ENCODE assay signal across 14 cellular contexts in the genomic region with DNA sequence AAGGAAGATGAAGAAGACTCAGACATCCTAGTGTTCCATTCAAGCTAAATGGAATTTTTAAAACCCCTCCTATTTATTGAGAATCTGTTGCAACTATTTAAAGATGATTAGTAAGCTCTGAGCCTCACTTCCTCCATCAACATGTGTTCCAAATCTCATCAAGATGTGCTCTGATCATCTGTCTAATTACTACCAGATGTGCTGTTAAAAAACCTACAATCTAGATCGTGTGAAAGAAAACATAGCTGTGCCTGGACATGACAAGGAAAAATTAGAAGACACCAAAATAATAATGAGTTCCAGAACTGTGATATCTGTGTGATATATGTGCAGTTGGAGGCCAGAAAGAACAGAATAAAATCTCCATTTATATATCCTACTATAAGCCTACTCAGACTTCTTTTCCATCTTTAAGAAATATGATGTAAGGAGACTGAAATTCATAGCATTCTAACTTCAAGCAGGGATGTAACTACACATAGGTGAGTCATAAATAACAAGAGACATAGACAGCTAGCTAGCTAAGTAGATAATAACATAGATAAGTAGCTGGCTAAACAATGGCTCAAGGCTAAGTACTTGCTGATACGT. TPM values are rescaled to one million over a fixed set of nuclear protein-coding genes. Genes with fewer than 3 reads are reported as not detected.
A peak's percentile ranks its signal among the peaks of the same experiment; 100 is the strongest.
DNase-seq lines count a peak whose midpoint lies in the region; ATAC-seq, FAIRE-seq and TF ChIP-seq lines count a peak whose summit lies in the region.
"Had no signal": no experiment of that assay in that cellular context is flagged by ENCODE, and none has a peak within 500 bp of the region (broad histone marks: within the 10 kb centered on the region; RNA-seq: fewer than 3 reads in every experiment).

No MANE protein-coding gene starts in this region.

- no peak for ATAC-seq in HG02610 (IDR thresholded peaks at IDR 0.05; ENCODE audit: unreplicated experiment)
- ATAC-seq in GM21423 (IDR thresholded peaks at IDR 0.05; ENCODE audit: unreplicated experiment), result no peak
- ATAC-seq: sciatic nerve had no signal

- peaks cover 15% of the 10 kb centered on the region for H3K79me2 ChIP-seq in endothelial cell of umbilical vein (ENCODE audit: control insufficient read depth, insufficient read depth, low read length)

- peaks cover 65% of the 10 kb centered on the region for H3K36me3 ChIP-seq in SJSA1
- peaks cover 35 to 36% of the 10 kb centered on the region in 2 experiments for H3K36me3 ChIP-seq in endothelial cell of umbilical vein (ENCODE audit: control insufficient read depth in 2 of 2, extremely low read depth in 1 of 2, insufficient read depth in 2 of 2, low read length in 2 of 2)
- H3K36me3 ChIP-seq in skeletal muscle satellite cell (ENCODE audit: insufficient read depth, low read length), result peaks cover 65% of the 10 kb centered on the region

- TF ChIP-seq POLR2A in endothelial cell of umbilical vein (IDR thresholded peaks at IDR 0.05; ENCODE audit: low read depth, low read length), result no peak

- no TSS peak for BruUV-seq in endothelial cell of umbilical vein (replicated peaks; lab: Mats Ljungman, UMichigan)

- DNase-seq in activated CD4-positive, alpha-beta T cell treated with anti-CD3 and anti-CD28 coated beads, Interleukin-2, amount 10 ng/mL, durations not matched to agents 7 days and 5 days, result no peak
- no peak for DNase-seq in activated CD4-positive, alpha-beta T cell treated with anti-CD3 and anti-CD28 coated beads, Interleukin-2, amount 50 U/mL, for 1 hour
- DNase-seq in SJSA1 (ENCODE audit: low read depth in 1 of 2, low spot score in 2 of 2) (no peak), endothelial cell of umbilical vein (ENCODE audit: low read depth, low spot score) (peak; percentile 37)
- no peak for DNase-seq in T-helper 2 cell treated with Interferon-gamma antibody and Interleukin-4, amounts not matched to agents 5 μg/mL and 100 μg/mL, for 36 hours (ENCODE audit: low spot score)
- DNase-seq: NCI-H1417, T1000, tibial artery had no signal

- H3K4me1 ChIP-seq in SJSA1 (replicated peaks) (peaks cover 18% of the 10 kb centered on the region), endothelial cell of umbilical vein (ENCODE audit: control insufficient read depth, extremely low read depth, insufficient read depth, low read length) (peaks cover 15% of the 10 kb centered on the region), skeletal muscle satellite cell (ENCODE audit: control insufficient read depth, insufficient read depth, low read length) (peaks cover 17% of the 10 kb centered on the region)

- H3K27me3 Mint-ChIP-seq in activated CD4-positive, alpha-beta T cell treated with anti-CD3 and anti-CD28 coated beads, Interleukin-2, amount 10 ng/mL, durations not matched to agents 7 days and 5 days, result no peaks in the 10 kb centered on the region
- no peaks in the 10 kb centered on the region for H3K27me3 Mint-ChIP-seq in T-helper 2 cell treated with Interferon-gamma antibody and Interleukin-4, amounts not matched to agents 5 μg/mL and 100 μg/mL, for 36 hours (ENCODE audit: low read depth)
- H3K27me3 Mint-ChIP-seq: B cell had no signal

- POLR2A ChIA-PET in activated CD4-positive, alpha-beta T cell treated with anti-CD3 and anti-CD28 coated beads, Interleukin-2, amount 10 ng/mL, durations not matched to agents 7 days and 5 days (lab: Charles Lee), result interaction anchor here (0.7 kb wide), 1 partner anchor 270 kb away, joined by 3 read pairs; no protein-coding TSS in a partner anchor
- POLR2A ChIA-PET in endothelial cell of umbilical vein (lab: Charles Lee), result interaction anchor here (1.2 kb wide), 1 partner anchor 26 kb away, joined by 4 read pairs; no protein-coding TSS in a partner anchor

- H3K27me3 ChIP-seq in SJSA1 (replicated peaks) (no peaks in the 10 kb centered on the region), endothelial cell of umbilical vein (ENCODE audit: control insufficient read depth in 2 of 2, insufficient read depth in 2 of 2, low read length in 2 of 2) (no peaks in the 10 kb centered on the region), skeletal muscle satellite cell (ENCODE audit: control insufficient read depth, insufficient read depth, low read length) (no peaks in the 10 kb centered on the region)
- H3K27me3 ChIP-seq: ascending aorta, tibial artery had no signal

- H3K27ac ChIP-seq in SJSA1 (peak overlapping the region; percentile 60), endothelial cell of umbilical vein (ENCODE audit: insufficient read depth, low read depth, low read length) (peak overlapping the region; percentile 42)
- H3K27ac ChIP-seq: ascending aorta, tibial artery had no signal

- peak overlapping the region; percentile 21 for H3K27ac Mint-ChIP-seq in activated CD4-positive, alpha-beta T cell treated with anti-CD3 and anti-CD28 coated beads, Interleukin-2, amount 10 ng/mL, durations not matched to agents 7 days and 5 days
- no peak overlapping the region for H3K27ac Mint-ChIP-seq in T-helper 2 cell treated with Interferon-gamma antibody and Interleukin-4, amounts not matched to agents 5 μg/mL and 100 μg/mL, for 36 hours
- H3K27ac Mint-ChIP-seq: B cell had no signal

- H3K4me3 Mint-ChIP-seq in activated CD4-positive, alpha-beta T cell treated with anti-CD3 and anti-CD28 coated beads, Interleukin-2, amount 10 ng/mL, durations not matched to agents 7 days and 5 days, result no peak overlapping the region
- H3K4me3 Mint-ChIP-seq in T-helper 2 cell treated with Interferon-gamma antibody and Interleukin-4, amounts not matched to agents 5 μg/mL and 100 μg/mL, for 36 hours, result no peak overlapping the region
- H3K4me3 Mint-ChIP-seq: B cell had no signal

- H3K4me1 Mint-ChIP-seq in activated CD4-positive, alpha-beta T cell treated with anti-CD3 and anti-CD28 coated beads, Interleukin-2, amount 10 ng/mL, durations not matched to agents 7 days and 5 days, result peaks cover 34% of the 10 kb centered on the region
- H3K4me1 Mint-ChIP-seq in T-helper 2 cell treated with Interferon-gamma antibody and Interleukin-4, amounts not matched to agents 5 μg/mL and 100 μg/mL, for 36 hours (ENCODE audit: low read depth), result peaks cover 23% of the 10 kb centered on the region

- no peaks in the 10 kb centered on the region for H3K9me1 ChIP-seq in endothelial cell of umbilical vein (replicated peaks; ENCODE audit: control insufficient read depth, extremely low read depth, insufficient read depth, low read length)

- peak; percentile 72 for FAIRE-seq in endothelial cell of umbilical vein (lab: Jason Lieb, UNC)

- H4K20me1 ChIP-seq in endothelial cell of umbilical vein (replicated peaks; ENCODE audit: control insufficient read depth, extremely low read depth, insufficient read depth, low read length), result no peaks in the 10 kb centered on the region

- peak overlapping the region; percentile 20 for H3K4me2 ChIP-seq in endothelial cell of umbilical vein (ENCODE audit: insufficient read depth, low read length)
- H3K4me2 ChIP-seq in skeletal muscle satellite cell (ENCODE audit: low read length), result peak overlapping the region; percentile 5

- H3K9ac ChIP-seq in endothelial cell of umbilical vein (replicated peaks; ENCODE audit: extremely low read depth, insufficient read depth, low read length), result no peak overlapping the region
- H3K9ac ChIP-seq in skeletal muscle satellite cell (ENCODE audit: low read depth, low read length), result no peak overlapping the region

- no peaks in the 10 kb centered on the region for H3K9me3 Mint-ChIP-seq in activated CD4-positive, alpha-beta T cell treated with anti-CD3 and anti-CD28 coated beads, Interleukin-2, amount 10 ng/mL, durations not matched to agents 7 days and 5 days
- H3K9me3 Mint-ChIP-seq in T-helper 2 cell treated with Interferon-gamma antibody and Interleukin-4, amounts not matched to agents 5 μg/mL and 100 μg/mL, for 36 hours, result no peaks in the 10 kb centered on the region

- no peak overlapping the region for H2AFZ ChIP-seq in endothelial cell of umbilical vein (ENCODE audit: low read depth, low read length)

- H3K9me3 ChIP-seq in SJSA1 (replicated peaks), result no peaks in the 10 kb centered on the region
- no peaks in the 10 kb centered on the region for H3K9me3 ChIP-seq in endothelial cell of umbilical vein (replicated peaks; ENCODE audit: control insufficient read depth, insufficient read depth, low read length)
- H3K9me3 ChIP-seq in skeletal muscle satellite cell (replicated peaks; ENCODE audit: low read length), result no peaks in the 10 kb centered on the region
- H3K9me3 ChIP-seq: ascending aorta, tibial artery had no signal

- H3K36me3 Mint-ChIP-seq in activated CD4-positive, alpha-beta T cell treated with anti-CD3 and anti-CD28 coated beads, Interleukin-2, amount 10 ng/mL, durations not matched to agents 7 days and 5 days (ENCODE audit: low read depth), result peaks cover 64% of the 10 kb centered on the region
- peaks cover 55% of the 10 kb centered on the region for H3K36me3 Mint-ChIP-seq in T-helper 2 cell treated with Interferon-gamma antibody and Interleukin-4, amounts not matched to agents 5 μg/mL and 100 μg/mL, for 36 hours (ENCODE audit: low read depth)

- CTCF ChIA-PET in activated CD4-positive, alpha-beta T cell treated with anti-CD3 and anti-CD28 coated beads, Interleukin-2, amount 10 ng/mL, durations not matched to agents 7 days and 5 days (lab: Charles Lee), result interaction anchor here (0.9 to 3.4 kb wide), 3 partner anchors 8 to 274 kb away, joined by 3 to 13 read pairs (median 6); a partner anchor contains a TSS
- CTCF ChIA-PET in endothelial cell of umbilical vein (lab: Charles Lee), result interaction anchor here (0.9 to 1.8 kb wide), 6 partner anchors 18 to 462 kb away, joined by 3 to 11 read pairs (median 6); no protein-coding TSS in a partner anchor

- intact Hi-C loops in endothelial cell of umbilical vein (cut with micrococcal nuclease), result no loop called here

- dilution Hi-C loops in endothelial cell of umbilical vein (cut with MboI; ENCODE audit: extremely low pct_ligation_motif_present, low sequenced_read_pairs), result no loop called here

- H3K4me3 ChIP-seq in SJSA1, result no peak overlapping the region
- no peak overlapping the region for H3K4me3 ChIP-seq in endothelial cell of umbilical vein (replicated peaks in 1 of 3; ENCODE audit: insufficient read depth in 1 of 3, low read depth in 1 of 3, low read length in 3 of 3)
- no peak overlapping the region for H3K4me3 ChIP-seq in skeletal muscle satellite cell (ENCODE audit: low read length)
- H3K4me3 ChIP-seq: ascending aorta, tibial artery had no signal

- TF ChIP-seq CTCF in endothelial cell of umbilical vein (IDR thresholded peaks at IDR 0.05; ENCODE audit: extremely low read depth in 1 of 2, insufficient read depth in 1 of 2, low read depth in 1 of 2, low read length in 2 of 2), result no peak

RNA-seq across cellular contexts. Expression of a gene that starts 7.7 kb away (rescaled TPM):
- total RNA-seq in activated CD4-positive, alpha-beta T cell treated with anti-CD3 and anti-CD28 coated beads, Interleukin-2, amount 10 ng/mL, durations not matched to agents 7 days and 5 days, result 10 to 100 TPM; 41.1 to 43.0 TPM
- total RNA-seq in SJSA1 (2014; rRNA removed; shearing (Covaris generic)), result 12.9 and 17.7 TPM in 2 replicates
- total RNA-seq in endothelial cell of umbilical vein, result 36.7 and 36.8 TPM in 2 replicates
- polyA plus RNA-seq in endothelial cell of umbilical vein, result 9.0 and 11.9 TPM in 2 replicates
- 16.4 and 16.7 TPM in 2 replicates for polyA plus RNA-seq in endothelial cell of umbilical vein (2011; cell fraction: cytosol; rRNA removed)
- polyA plus RNA-seq in endothelial cell of umbilical vein (2011; cell fraction: nucleus; rRNA removed), result 59.4 and 61.4 TPM in 2 replicates
- polyA plus RNA-seq in endothelial cell of umbilical vein (2012), result 31.1 and 39.1 TPM in 2 replicates
- 29.2 and 29.8 TPM in 2 replicates for polyA minus RNA-seq in endothelial cell of umbilical vein
- 15.4 TPM for polyA minus RNA-seq in endothelial cell of umbilical vein (2011; cell fraction: cytosol; rRNA and poly(A)+ RNA removed)
- 33.6 and 51.8 TPM in 2 replicates for polyA minus RNA-seq in endothelial cell of umbilical vein (2011; cell fraction: nucleus; rRNA and poly(A)+ RNA removed)
- 19.9 and 31.9 TPM in 2 replicates for total RNA-seq in skeletal muscle satellite cell (2012; rRNA removed)

RNA-seq across cellular contexts. Expression of a gene that starts 8.0 kb away (rescaled TPM):
- total RNA-seq in activated CD4-positive, alpha-beta T cell treated with anti-CD3 and anti-CD28 coated beads, Interleukin-2, amount 10 ng/mL, durations not matched to agents 7 days and 5 days, result 10 to 100 TPM; 16.1 to 18.6 TPM
- 22.4 and 25.9 TPM in 2 replicates for total RNA-seq in SJSA1 (2014; rRNA removed; shearing (Covaris generic))
- total RNA-seq in endothelial cell of umbilical vein, result 13.0 and 13.6 TPM in 2 replicates
- polyA plus RNA-seq in endothelial cell of umbilical vein, result 2.5 and 4.4 TPM in 2 replicates
- polyA plus RNA-seq in endothelial cell of umbilical vein (2011; cell fraction: cytosol; rRNA removed), result 6.2 and 7.5 TPM in 2 replicates
- polyA plus RNA-seq in endothelial cell of umbilical vein (2011; cell fraction: nucleus; rRNA removed), result 2.2 and 3.8 TPM in 2 replicates
- polyA plus RNA-seq in endothelial cell of umbilical vein (2012), result 11.5 and 19.6 TPM in 2 replicates
- polyA minus RNA-seq in endothelial cell of umbilical vein, result 1.7 and 2.5 TPM in 2 replicates
- polyA minus RNA-seq in endothelial cell of umbilical vein (2011; cell fraction: cytosol; rRNA and poly(A)+ RNA removed), result 4.0 TPM
- 3.4 and 3.8 TPM in 2 replicates for polyA minus RNA-seq in endothelial cell of umbilical vein (2011; cell fraction: nucleus; rRNA and poly(A)+ RNA removed)
- 9.4 and 10.6 TPM in 2 replicates for total RNA-seq in skeletal muscle satellite cell (2012; rRNA removed)

RNA-seq across cellular contexts. Expression of a gene that starts 45.8 kb away (rescaled TPM):
- total RNA-seq in activated CD4-positive, alpha-beta T cell treated with anti-CD3 and anti-CD28 coated beads, Interleukin-2, amount 10 ng/mL, durations not matched to agents 7 days and 5 days, result 10 to 100 TPM; 40.4 to 42.0 TPM
- total RNA-seq in SJSA1 (2014; rRNA removed; shearing (Covaris generic)), result 82.1 and 82.7 TPM in 2 replicates
- total RNA-seq in endothelial cell of umbilical vein, result 69.6 and 80.6 TPM in 2 replicates
- 119 and 122 TPM in 2 replicates for polyA plus RNA-seq in endothelial cell of umbilical vein
- polyA plus RNA-seq in endothelial cell of umbilical vein (2011; cell fraction: cytosol; rRNA removed), result 94.3 and 97.8 TPM in 2 replicates
- polyA plus RNA-seq in endothelial cell of umbilical vein (2011; cell fraction: nucleus; rRNA removed), result 102 and 112 TPM in 2 replicates
- 79.8 and 81.2 TPM in 2 replicates for polyA plus RNA-seq in endothelial cell of umbilical vein (2012)
- 118 and 124 TPM in 2 replicates for polyA minus RNA-seq in endothelial cell of umbilical vein
- 21.1 TPM for polyA minus RNA-seq in endothelial cell of umbilical vein (2011; cell fraction: cytosol; rRNA and poly(A)+ RNA removed)
- 32.1 and 35.7 TPM in 2 replicates for polyA minus RNA-seq in endothelial cell of umbilical vein (2011; cell fraction: nucleus; rRNA and poly(A)+ RNA removed)
- total RNA-seq in skeletal muscle satellite cell (2012; rRNA removed), result 88.0 and 97.6 TPM in 2 replicates

RNA-seq across cellular contexts. Expression of a gene that starts 46.0 kb away (rescaled TPM):
- total RNA-seq in activated CD4-positive, alpha-beta T cell treated with anti-CD3 and anti-CD28 coated beads, Interleukin-2, amount 10 ng/mL, durations not matched to agents 7 days and 5 days, result 10 to 100 TPM; 12.7 to 13.2 TPM
- total RNA-seq in SJSA1 (2014; rRNA removed; shearing (Covaris generic)), result 12.8 and 17.3 TPM in 2 replicates
- total RNA-seq in endothelial cell of umbilical vein, result 12.4 and 13.6 TPM in 2 replicates
- 6.5 and 8.5 TPM in 2 replicates for polyA plus RNA-seq in endothelial cell of umbilical vein
- 10.8 and 10.9 TPM in 2 replicates for polyA plus RNA-seq in endothelial cell of umbilical vein (2011; cell fraction: cytosol; rRNA removed)
- polyA plus RNA-seq in endothelial cell of umbilical vein (2011; cell fraction: nucleus; rRNA removed), result 4.9 and 5.5 TPM in 2 replicates
- polyA plus RNA-seq in endothelial cell of umbilical vein (2012), result 9.0 and 13.2 TPM in 2 replicates
- polyA minus RNA-seq in endothelial cell of umbilical vein, result 4.4 and 5.0 TPM in 2 replicates
- 12.2 TPM for polyA minus RNA-seq in endothelial cell of umbilical vein (2011; cell fraction: cytosol; rRNA and poly(A)+ RNA removed)
- 1.0 and 2.0 TPM in 2 replicates for polyA minus RNA-seq in endothelial cell of umbilical vein (2011; cell fraction: nucleus; rRNA and poly(A)+ RNA removed)
- 20.3 and 21.6 TPM in 2 replicates for total RNA-seq in skeletal muscle satellite cell (2012; rRNA removed)
